1 cellular context compared by ENCODE assay signal in the genomic region with DNA sequence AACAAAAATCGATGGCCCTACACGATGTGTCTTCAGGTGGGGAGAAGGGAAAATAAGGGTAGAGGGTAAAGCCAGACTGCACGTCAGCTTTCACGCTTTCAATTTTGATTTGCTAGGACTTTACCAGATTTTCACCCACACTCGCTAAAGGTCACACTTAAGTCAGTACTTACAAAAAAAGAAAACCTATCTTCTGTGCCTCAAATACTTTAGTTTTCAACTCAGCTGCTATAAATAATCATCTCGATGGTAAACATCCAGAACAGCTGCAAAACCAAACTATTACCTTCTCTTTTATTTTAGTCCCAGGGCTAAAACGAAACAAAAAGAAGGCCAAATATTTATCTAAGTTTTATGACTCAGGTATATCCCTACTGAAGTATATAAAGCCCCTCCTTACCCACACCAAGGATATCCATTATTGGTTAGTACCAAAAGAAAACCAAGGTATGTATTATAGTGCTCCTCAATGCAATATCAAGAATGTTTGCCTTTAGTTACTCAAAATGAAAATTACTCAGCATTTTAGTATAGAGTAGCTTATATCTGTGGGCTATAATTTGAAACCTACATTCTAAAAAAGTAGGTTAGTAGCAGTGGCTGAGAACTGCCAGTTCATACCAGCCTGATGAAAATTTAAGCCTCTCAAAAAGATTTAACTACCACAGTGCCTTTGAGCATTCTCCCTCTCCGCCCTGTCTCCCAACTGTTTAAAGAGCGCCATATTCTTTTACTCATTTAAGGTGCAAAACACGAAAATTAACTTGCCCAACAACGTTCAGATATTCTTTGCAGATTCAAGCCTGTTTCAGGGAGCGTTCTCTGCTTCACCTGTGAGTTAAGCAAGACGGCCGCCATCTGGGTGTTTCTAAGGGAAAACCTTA.
TF ChIP-seq lines count a peak whose summit lies in the region.

No MANE protein-coding gene starts in this region.

TF ChIP-seq in IMR-90, 13 proteins besides CTCF, POLR2A, EP300 and RAD21:
- TF ChIP-seq SMC3 (IDR thresholded peaks at IDR 0.05; ENCODE audit: low read depth, low read length) (no peak), CEBPB (IDR thresholded peaks at IDR 0.05; ENCODE audit: low read depth, low read length) (no peak), MAFK (IDR thresholded peaks at IDR 0.05; ENCODE audit: low read depth, low read length) (no peak), MAZ (IDR thresholded peaks at IDR 0.05; ENCODE audit: borderline replicate concordance, low read depth, low read length) (no peak)
